Comparison of ENCODE assay signal across 13 cellular contexts in genomic region chr2:233469261-233470006, GRCh38.
DNase-seq lines count a peak whose midpoint lies in the region; ATAC-seq and TF ChIP-seq lines count a peak whose summit lies in the region.
"Had no signal": no experiment of that assay in that cellular context is flagged by ENCODE, and none has a peak within 500 bp of the region (broad histone marks: within the 10 kb centered on the region; RNA-seq: fewer than 3 reads in every experiment).

No MANE protein-coding gene starts in this region.

- H3K4me2 ChIP-seq in mammary epithelial cell (ENCODE audit: insufficient read depth, low read depth, low read length): no peak overlapping the region
- no peak overlapping the region for H3K4me2 ChIP-seq in osteoblast (ENCODE audit: insufficient read depth, low read length)

- intact Hi-C loops in MCF 10A (cut with micrococcal nuclease): no loop called here
- intact Hi-C loops in mammary epithelial cell (cut with micrococcal nuclease): no loop called here
- intact Hi-C loops in left cardiac atrium (cut with DNase I): no loop called here
- intact Hi-C loops in activated CD4-positive, alpha-beta T cell treated with anti-CD3 and anti-CD28 coated beads for 36 hours (cut with DNase I, micrococcal nuclease): no loop called here

- H3K27ac ChIP-seq in mammary epithelial cell (ENCODE audit: insufficient read depth, low read depth, low read length): no peak overlapping the region
- no peak overlapping the region for H3K27ac ChIP-seq in osteoblast (ENCODE audit: low read depth, low read length)

- no peaks in the 10 kb centered on the region for H3K4me1 ChIP-seq in mammary epithelial cell (ENCODE audit: insufficient read depth, low read length)
- no peaks in the 10 kb centered on the region for H3K4me1 ChIP-seq in osteoblast (ENCODE audit: insufficient read depth, low read length)

- H3K36me3 ChIP-seq in mammary epithelial cell (ENCODE audit: insufficient read depth, low read length): peaks cover 4% of the 10 kb centered on the region
- no peaks in the 10 kb centered on the region for H3K36me3 ChIP-seq in osteoblast (ENCODE audit: insufficient read depth, low read length)

- no peak for DNase-seq in MCF 10A (ENCODE audit: unreplicated experiment)
- DNase-seq in mammary epithelial cell: no peak
- DNase-seq in left cardiac atrium: peak; percentile 43
- peak; percentile 70 for DNase-seq in osteoblast (ENCODE audit: insufficient read length, low spot score, missing footprints)
- no peak for DNase-seq in NK-92 (lab: John Stamatoyannopoulos, UW; ENCODE audit: unreplicated experiment)
- no peak for DNase-seq in germinal center (ENCODE audit: low spot score)
- DNase-seq in activated CD4-positive, alpha-beta T cell treated with anti-CD3 and anti-CD28 coated beads for 36 hours: no peak
- DNase-seq: activated CD4-positive, alpha-beta T cell treated with anti-CD3 and anti-CD28 coated beads, Interleukin-2, amount 50 U/mL, for 48 hours; GDM1; stimulated activated CD4-positive, alpha-beta T cell treated with anti-CD3 and anti-CD28 coated beads, Interleukin-1b, Interleukin-23, amount 100 ng/mL, for 48 hours had no signal

- H3K27ac Mint-ChIP-seq in MCF 10A (ENCODE audit: low read depth, unreplicated experiment): peak overlapping the region; percentile 73
- H3K27ac Mint-ChIP-seq in activated CD4-positive, alpha-beta T cell treated with anti-CD3 and anti-CD28 coated beads for 36 hours: no peak overlapping the region
- H3K27ac Mint-ChIP-seq: B cell had no signal

- 89% methylated on average over 27 of the region's 32 CpGs for WGBS in mammary epithelial cell (ENCODE audit: low coverage, missing lambda C conversion rate)

- H3K4me3 Mint-ChIP-seq in MCF 10A (ENCODE audit: unreplicated experiment): no peak overlapping the region
- H3K4me3 Mint-ChIP-seq in activated CD4-positive, alpha-beta T cell treated with anti-CD3 and anti-CD28 coated beads for 36 hours: no peak overlapping the region
- H3K4me3 Mint-ChIP-seq: B cell, T-cell had no signal

- H2AFZ ChIP-seq in mammary epithelial cell (ENCODE audit: low read depth, low read length) (no peak overlapping the region), osteoblast (ENCODE audit: low read length) (no peak overlapping the region)

- no peak overlapping the region for H3K9ac ChIP-seq in mammary epithelial cell (ENCODE audit: insufficient read depth, low read length)

- H3K27me3 ChIP-seq in mammary epithelial cell (ENCODE audit: insufficient read depth, low read length): no peaks in the 10 kb centered on the region
- no peaks in the 10 kb centered on the region for H3K27me3 ChIP-seq in osteoblast (ENCODE audit: insufficient read depth, low read length)

- no TSS peak for BruUV-seq in MCF 10A (replicated peaks; lab: Mats Ljungman, UMichigan)
- BruUV-seq in mammary epithelial cell (replicated peaks; lab: Mats Ljungman, UMichigan): no TSS peak

- CTCF ChIA-PET in MCF 10A (lab: Yijun Ruan, JAX): interaction anchor here (0.6 to 0.9 kb wide), 3 partner anchors 84 to 1240 kb away, joined by 3 to 4 read pairs (median 4); no protein-coding TSS in a partner anchor
- CTCF ChIA-PET in mammary epithelial cell (lab: Charles Lee; ENCODE audit: low non-redundant PET): no interaction called here
- CTCF ChIA-PET in activated CD4-positive, alpha-beta T cell treated with anti-CD3 and anti-CD28 coated beads for 36 hours (lab: Charles Lee): no interaction called here

- no peaks in the 10 kb centered on the region for H3K9me3 Mint-ChIP-seq in MCF 10A (ENCODE audit: unreplicated experiment)
- no peaks in the 10 kb centered on the region for H3K9me3 Mint-ChIP-seq in activated CD4-positive, alpha-beta T cell treated with anti-CD3 and anti-CD28 coated beads for 36 hours (ENCODE audit: low read depth)

- H3K36me3 Mint-ChIP-seq in MCF 10A (ENCODE audit: insufficient read depth, unreplicated experiment): peaks cover 27% of the 10 kb centered on the region
- H3K36me3 Mint-ChIP-seq in activated CD4-positive, alpha-beta T cell treated with anti-CD3 and anti-CD28 coated beads for 36 hours (ENCODE audit: low read depth): peaks cover 43% of the 10 kb centered on the region

- ATAC-seq in left cardiac atrium (peak; percentile 61 to 80), GM21360 (IDR thresholded peaks at IDR 0.05; ENCODE audit: unreplicated experiment) (no peak)
- ATAC-seq in activated CD4-positive, alpha-beta T cell treated with anti-CD3 and anti-CD28 coated beads for 36 hours: no peak
- ATAC-seq: T-cell had no signal

- no peak for TF ChIP-seq CTCF in MCF 10A (IDR thresholded peaks at IDR 0.05; ENCODE audit: unreplicated experiment)
- TF ChIP-seq CTCF in mammary epithelial cell (conservative IDR thresholded peaks at IDR 0.05 in 1 of 2, IDR thresholded peaks at IDR 0.05 in 1 of 2; ENCODE audit: extremely low read depth in 1 of 2, insufficient read depth in 1 of 2, low read depth in 1 of 2, low read length in 2 of 2): no peak
- no peak for TF ChIP-seq CTCF in osteoblast (IDR thresholded peaks at IDR 0.05; ENCODE audit: extremely low read depth, low read depth, low read length)

- H3K79me2 ChIP-seq in mammary epithelial cell (ENCODE audit: insufficient read depth, low read length): no peaks in the 10 kb centered on the region
- H3K79me2 ChIP-seq in osteoblast (ENCODE audit: insufficient read depth, low read length): no peaks in the 10 kb centered on the region

- in situ Hi-C loops in mammary epithelial cell (cut with MboI; ENCODE audit: low sequenced_read_pairs in 2 of 2): no loop called here

- H3K27me3 Mint-ChIP-seq in MCF 10A (ENCODE audit: insufficient read depth, unreplicated experiment): no peaks in the 10 kb centered on the region
- H3K27me3 Mint-ChIP-seq in activated CD4-positive, alpha-beta T cell treated with anti-CD3 and anti-CD28 coated beads for 36 hours: no peaks in the 10 kb centered on the region
- H3K27me3 Mint-ChIP-seq: B cell, T-cell had no signal

- dilution Hi-C loops in mammary epithelial cell (cut with HindIII; ENCODE audit: low sequenced_read_pairs): no loop called here

- H3K4me3 ChIP-seq in mammary epithelial cell (replicated peaks in 1 of 3; ENCODE audit: insufficient read depth in 1 of 3, low read depth in 2 of 3, low read length in 3 of 3) (no peak overlapping the region), osteoblast (ENCODE audit: insufficient read depth, low read length) (no peak overlapping the region)

- no peaks in the 10 kb centered on the region for H3K9me3 ChIP-seq in mammary epithelial cell (replicated peaks; ENCODE audit: insufficient read depth, low read length)
- no peaks in the 10 kb centered on the region for H3K9me3 ChIP-seq in osteoblast (ENCODE audit: low read depth, low read length)

- no peaks in the 10 kb centered on the region for H3K4me1 Mint-ChIP-seq in MCF 10A (ENCODE audit: insufficient read depth, unreplicated experiment)
- H3K4me1 Mint-ChIP-seq in activated CD4-positive, alpha-beta T cell treated with anti-CD3 and anti-CD28 coated beads for 36 hours: no peaks in the 10 kb centered on the region
- H3K4me1 Mint-ChIP-seq: B cell, T-cell had no signal

- POLR2A ChIA-PET in MCF 10A (lab: Yijun Ruan, JAX): no interaction called here
- POLR2A ChIA-PET in activated CD4-positive, alpha-beta T cell treated with anti-CD3 and anti-CD28 coated beads for 36 hours (lab: Charles Lee): no interaction called here

- no peaks in the 10 kb centered on the region for H4K20me1 ChIP-seq in mammary epithelial cell (ENCODE audit: insufficient read depth, low read length)
- H4K20me1 ChIP-seq in osteoblast (ENCODE audit: insufficient read depth, low read length): no peaks in the 10 kb centered on the region

Comparison
In these comparisons a context has a peak if more than half of its experiments do, and no peak if none do; other contexts are left out.
1. DNase-seq: peak in left cardiac atrium (single experiment) and osteoblast (single experiment); none in MCF 10A (single experiment), mammary epithelial cell (single experiment), NK-92 (single experiment), germinal center (single experiment) and activated CD4-positive, alpha-beta T cell treated with anti-CD3 and anti-CD28 coated beads for 36 hours (single experiment).
2. ATAC-seq: peak in left cardiac atrium (2 of 2); none in activated CD4-positive, alpha-beta T cell treated with anti-CD3 and anti-CD28 coated beads for 36 hours (single experiment) and GM21360 (single experiment).